ENCODE assay signal across 15 cellular contexts in the genomic region with DNA sequence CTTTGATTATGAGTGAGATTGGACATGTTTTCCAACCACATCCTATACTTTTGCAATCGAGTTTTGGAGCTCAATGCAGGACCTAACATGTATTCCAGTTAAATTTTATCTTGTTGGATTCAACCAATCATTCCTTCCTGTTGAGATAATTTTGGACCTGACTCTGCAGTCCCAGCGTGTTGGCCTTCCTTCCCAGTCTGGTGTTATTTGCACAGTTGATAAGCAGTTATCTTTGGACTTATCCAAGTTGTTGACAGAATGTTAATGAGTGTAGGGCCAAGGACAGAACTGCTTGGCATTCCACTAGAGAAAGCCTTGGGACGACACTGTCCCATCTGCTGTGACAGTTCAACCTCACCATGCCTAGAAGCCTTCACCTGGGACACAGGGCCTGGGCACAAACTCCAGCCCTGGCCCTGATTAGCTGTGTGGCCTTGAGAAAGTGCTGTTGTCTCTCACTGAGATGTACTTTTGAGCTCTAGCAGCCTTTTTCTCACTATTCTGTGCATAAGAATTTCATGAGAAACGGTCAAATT.
DNase-seq lines count a peak whose midpoint lies in the region; ATAC-seq and TF ChIP-seq lines count a peak whose summit lies in the region.
"Had no signal": no experiment of that assay in that cellular context is flagged by ENCODE, and none has a peak within 500 bp of the region (broad histone marks: within the 10 kb centered on the region; RNA-seq: fewer than 3 reads in every experiment).

No MANE protein-coding gene starts in this region.

- H3K4me1 ChIP-seq in Panc1 (ENCODE audit: control insufficient read depth, insufficient read depth, low read length) (peaks cover 49% of the 10 kb centered on the region), right lobe of liver (peaks cover 0 to 57% (median 33%) of the 10 kb centered on the region in 4 donors), suprapubic skin (peaks cover 44% of the 10 kb centered on the region), left lung (peaks cover 5 to 13% of the 10 kb centered on the region in 2 donors)

- TF ChIP-seq POLR2A in right lobe of liver (IDR thresholded peaks at IDR 0.05) = peak; percentile 14
- no peak for TF ChIP-seq POLR2A in suprapubic skin (IDR thresholded peaks at IDR 0.05)

- H3K9me3 ChIP-seq in Panc1 (ENCODE audit: control insufficient read depth, insufficient read depth, low read depth, low read length) (no peaks in the 10 kb centered on the region), right lobe of liver (no peaks in the 10 kb centered on the region), suprapubic skin (no peaks in the 10 kb centered on the region), left lung (no peaks in the 10 kb centered on the region)

- in situ Hi-C loops in Panc1 (cut with HindIII; ENCODE audit: low pct_unique_long_range_greater_than_20kb, low sequenced_read_pairs) (no loop called here), brain microvascular endothelial cell (cut with HindIII; ENCODE audit: low pct_ligation_motif_present, low sequenced_read_pairs) (no loop called here)

- no peak for TF ChIP-seq EP300 in suprapubic skin (IDR thresholded peaks at IDR 0.05)

- ATAC-seq in Panc1 (no peak), right lobe of liver (peak; percentile 42 to 71 (median 64)), HG02852 (IDR thresholded peaks at IDR 0.05; ENCODE audit: unreplicated experiment) (no peak), left lung (no peak)
- ATAC-seq: activated CD8-positive, alpha-beta T cell treated with anti-CD3 and anti-CD28 coated beads for 36 hours had no signal

- CTCF ChIA-PET in Panc1 (lab: Charles Lee) = no interaction called here

- POLR2A ChIA-PET in Panc1 (lab: Charles Lee) = no interaction called here

- H3K27me3 ChIP-seq in Panc1 (ENCODE audit: control insufficient read depth, insufficient read depth, low read length) = no peaks in the 10 kb centered on the region
- H3K27me3 ChIP-seq in right lobe of liver = no peaks in the 10 kb centered on the region
- no peaks in the 10 kb centered on the region for H3K27me3 ChIP-seq in suprapubic skin
- no peaks in the 10 kb centered on the region for H3K27me3 ChIP-seq in left lung
- H3K27me3 ChIP-seq in brain microvascular endothelial cell (replicated peaks) = no peaks in the 10 kb centered on the region

- WGBS in right lobe of liver (ENCODE audit: insufficient coverage, low coverage, low lambda C conversion rate, missing lambda C conversion rate) = 13% methylated on average over 4 of the region's 4 CpGs
- 38% methylated on average over 4 of the region's 4 CpGs for WGBS in suprapubic skin

- DNase-seq in Panc1 (ENCODE audit: low read depth, low spot score) = no peak
- DNase-seq in epithelial cell of prostate (ENCODE audit: low read depth, low spot score) = no peak
- DNase-seq in right lobe of liver = peak in 2 of 3 donors; percentile 50 to 83
- no peak for DNase-seq in suprapubic skin (ENCODE audit: low spot score in 2 of 2)
- DNase-seq in left lung = no peak
- no peak for DNase-seq in brain microvascular endothelial cell
- DNase-seq in foreskin melanocyte = no peak
- DNase-seq: activated CD8-positive, alpha-beta T cell treated with anti-CD3 and anti-CD28 coated beads for 36 hours; COR-L47; EL; KG1; NCI-H1105; NCI-H774; stimulated activated CD4-positive, alpha-beta T cell treated with anti-CD3 and anti-CD28 coated beads, Interleukin-12 subunit alpha, Interleukin-12 subunit beta, amount 100 ng/mL, for 4 hours had no signal

- H3K36me3 ChIP-seq in Panc1 (ENCODE audit: control insufficient read depth, insufficient read depth, low read length) = no peaks in the 10 kb centered on the region
- no peaks in the 10 kb centered on the region for H3K36me3 ChIP-seq in right lobe of liver
- H3K36me3 ChIP-seq in suprapubic skin = no peaks in the 10 kb centered on the region
- no peaks in the 10 kb centered on the region for H3K36me3 ChIP-seq in left lung
- H3K36me3 ChIP-seq in brain microvascular endothelial cell (replicated peaks) = no peaks in the 10 kb centered on the region

- intact Hi-C loops in Panc1 (cut with micrococcal nuclease; ENCODE audit: unreplicated experiment) (no loop called here), right lobe of liver (cut with DNase I) (no loop called here), left lung (cut with DNase I) (loop anchor here in 1 of 2 donors (5.0 kb wide), 1 partner anchor 143 kb away; the partner anchor contains the start of gene SPSB1)

- TF ChIP-seq CTCF in Panc1 (IDR thresholded peaks at IDR 0.05) (no peak), right lobe of liver (IDR thresholded peaks at IDR 0.05) (no peak), suprapubic skin (IDR thresholded peaks at IDR 0.05) (no peak), left lung (IDR thresholded peaks at IDR 0.05) (no peak), brain microvascular endothelial cell (IDR thresholded peaks at IDR 0.05; ENCODE audit: low read depth, low read length, missing control alignments) (no peak)

- H3K27ac ChIP-seq in Panc1 (ENCODE audit: low read length) (peak overlapping the region; percentile 82), epithelial cell of prostate (peak overlapping the region; percentile 64), right lobe of liver (peak overlapping the region; percentile 77 to 99 (median 98)), suprapubic skin (peak overlapping the region; percentile 52), left lung (peak overlapping the region in 1 of 2 donors; percentile 8), brain microvascular endothelial cell (no peak overlapping the region)

- H3K4me3 ChIP-seq in Panc1 (ENCODE audit: low read depth in 2 of 2, low read length in 2 of 2) (no peak overlapping the region), right lobe of liver (no peak overlapping the region), suprapubic skin (no peak overlapping the region), left lung (no peak overlapping the region), brain microvascular endothelial cell (ENCODE audit: low read depth, low read length) (no peak overlapping the region)

- no TSS peak for BruUV-seq in Panc1 (replicated peaks; lab: Mats Ljungman, UMichigan)

Comparison
In these comparisons a context has a peak if more than half of its experiments do, and no peak if none do; other contexts are left out.
1. ATAC-seq: peak in right lobe of liver (4 of 4); none in Panc1 (single experiment), HG02852 (single experiment) and left lung (single experiment).
2. DNase-seq: peak in right lobe of liver (2 of 3); none in Panc1 (single experiment), epithelial cell of prostate (single experiment), suprapubic skin (0 of 2), left lung (0 of 2), brain microvascular endothelial cell (single experiment) and foreskin melanocyte (single experiment).